27 cellular contexts compared by ENCODE assay signal in genomic region chr21:37064841-37065240, GRCh38. TPM values are rescaled to one million over a fixed set of nuclear protein-coding genes. Genes with fewer than 3 reads are reported as not detected.
"Had no signal": no experiment of that assay in that cellular context is flagged by ENCODE, and none has a peak within 500 bp of the region (broad histone marks: within the 10 kb centered on the region; RNA-seq: fewer than 3 reads in every experiment).

No MANE protein-coding gene starts in this region.

- H3K27me3 Mint-ChIP-seq: activated CD4-positive, alpha-beta T cell treated with anti-CD3 and anti-CD28 coated beads, Interleukin-2, amount 10 ng/mL, durations not matched to agents 7 days and 5 days; stimulated activated naive CD8-positive, alpha-beta T cell treated with anti-CD3 and anti-CD28 coated beads, Interleukin-15, amount 100 ng/mL, for 72 hours had no signal

- H3K27ac ChIP-seq: body of pancreas, prostate gland, skin epidermis, suprapubic skin, vagina had no signal

- H3K4me3 ChIP-seq: body of pancreas, lung, prostate gland, skin epidermis, suprapubic skin, vagina had no signal

- H3K4me3 Mint-ChIP-seq: activated CD4-positive, alpha-beta T cell treated with anti-CD3 and anti-CD28 coated beads, Interleukin-2, amount 10 ng/mL, durations not matched to agents 7 days and 5 days; activated T-cell treated with anti-CD3 and anti-CD28 coated beads, Interleukin-2, amount 50 U/mL, for 72 hours; stimulated activated naive CD8-positive, alpha-beta T cell treated with anti-CD3 and anti-CD28 coated beads, Interleukin-15, amount 100 ng/mL, for 72 hours had no signal

- H3K36me3 ChIP-seq: prostate gland, vagina had no signal

- H3K27ac Mint-ChIP-seq: activated CD4-positive, alpha-beta T cell treated with anti-CD3 and anti-CD28 coated beads, Interleukin-2, amount 10 ng/mL, durations not matched to agents 7 days and 5 days; activated naive CD4-positive, alpha-beta T cell treated with anti-CD3 and anti-CD28 coated beads, Interleukin-2, amount 50 U/mL, for 72 hours; activated T-cell treated with anti-CD3 and anti-CD28 coated beads, Interleukin-2, amount 50 U/mL, for 72 hours; stimulated activated naive CD8-positive, alpha-beta T cell treated with anti-CD3 and anti-CD28 coated beads, Interleukin-15, amount 100 ng/mL, for 72 hours had no signal

- H3K4me1 ChIP-seq: body of pancreas, prostate gland had no signal

- H3K9me3 ChIP-seq: body of pancreas, prostate gland, suprapubic skin, vagina had no signal

- ATAC-seq: activated naive CD4-positive, alpha-beta T cell treated with anti-CD3 and anti-CD28 coated beads, Interleukin-2, amount 50 U/mL, for 72 hours; activated T-cell treated with anti-CD3 and anti-CD28 coated beads, Interleukin-2, amount 50 U/mL, for 72 hours; body of pancreas; left lobe of liver; right cardiac atrium; stimulated activated naive CD8-positive, alpha-beta T cell treated with anti-CD3 and anti-CD28 coated beads, Interleukin-15, amount 100 ng/mL, for 72 hours had no signal

- H3K9me3 Mint-ChIP-seq: activated CD4-positive, alpha-beta T cell treated with anti-CD3 and anti-CD28 coated beads, Interleukin-2, amount 10 ng/mL, durations not matched to agents 7 days and 5 days; activated naive CD4-positive, alpha-beta T cell treated with anti-CD3 and anti-CD28 coated beads, Interleukin-2, amount 50 U/mL, for 72 hours; activated T-cell treated with anti-CD3 and anti-CD28 coated beads, Interleukin-2, amount 50 U/mL, for 72 hours; nephron; stimulated activated naive CD8-positive, alpha-beta T cell treated with anti-CD3 and anti-CD28 coated beads, Interleukin-15, amount 100 ng/mL, for 72 hours had no signal

- H3K27me3 ChIP-seq: body of pancreas, suprapubic skin, vagina had no signal

- DNase-seq: activated CD4-positive, alpha-beta T cell treated with anti-CD3 and anti-CD28 coated beads, Interleukin-2, amount 10 ng/mL, durations not matched to agents 7 days and 5 days; activated CD8-positive, alpha-beta memory T cell treated with anti-CD3 and anti-CD28 coated beads for 24 hours; activated gamma-delta T cell treated with Interleukin-2 at 50 U/mL for 16 hours; activated T-cell treated with anti-CD3 and anti-CD28 coated beads, Interleukin-2, amount 50 U/mL, for 72 hours; amniotic stem cell; body of pancreas; foreskin melanocyte; glutamatergic neuron; hypothalamus; kidney; midbrain; right cardiac atrium; stimulated activated CD4-positive, alpha-beta T cell treated with anti-CD3 and anti-CD28 coated beads, Interleukin-2, amount 100 ng/mL, for 48 hours; stimulated activated naive CD8-positive, alpha-beta T cell treated with anti-CD3 and anti-CD28 coated beads, Interleukin-15, amount 100 ng/mL, for 72 hours; T1000; trophoblast cell had no signal

RNA-seq across cellular contexts. Expression of gene RIPPLY3, which starts 58.3 kb away (rescaled TPM):
- total RNA-seq: body of pancreas; fibroblast of lung; left lobe of liver; osteoblast; right cardiac atrium; T-helper 1 cell treated with Interleukin-12 subunit alpha and Interleukin-12 subunit beta and Interleukin-4 antibody, amounts not matched to agents 30 ng/mL and 1 ng/mL, for 36 hours; vagina had no signal
- polyA plus RNA-seq: right cardiac atrium had no signal
